In genomic region chr7:855686-856369, GRCh38 we compare ENCODE assay signal across 2 cellular contexts.
TF ChIP-seq lines count a peak whose summit lies in the region.

No MANE protein-coding gene starts in this region.

TF ChIP-seq in liver, 16 proteins besides CTCF, POLR2A, EP300 and RAD21:
- TF ChIP-seq SP1 (IDR thresholded peaks at IDR 0.05) (peak; percentile 77), EGR1 (IDR thresholded peaks at IDR 0.05; ENCODE audit: low read depth in 2 of 2) (no peak), HNF4G (IDR thresholded peaks at IDR 0.05) (peak; percentile 52), FOXA2 (IDR thresholded peaks at IDR 0.05) (peak; percentile 42), ATF3 (IDR thresholded peaks at IDR 0.05) (no peak), HNF4A (conservative IDR thresholded peaks at IDR 0.05) (peak; percentile 85 to 90), RXRA (IDR thresholded peaks at IDR 0.05) (peak; percentile 41 to 82), REST (IDR thresholded peaks at IDR 0.05) (peak; percentile 86), GABPA (IDR thresholded peaks at IDR 0.05 in 1 of 2, conservative IDR thresholded peaks at IDR 0.05 in 1 of 2) (peak in 1 of 2 donors; percentile 15), FOXA1 (IDR thresholded peaks at IDR 0.05) (no peak), NR2F2 (IDR thresholded peaks at IDR 0.05) (no peak), MAX (IDR thresholded peaks at IDR 0.05) (no peak), JUND (IDR thresholded peaks at IDR 0.05) (peak in 1 of 2 donors; percentile 55), TAF1 (conservative IDR thresholded peaks at IDR 0.05) (no peak), ZBTB33 (IDR thresholded peaks at IDR 0.05) (no peak), YY1 (IDR thresholded peaks at IDR 0.05) (peak; percentile 70)

TF ChIP-seq in HepG2, 621 proteins besides CTCF, POLR2A, EP300 and RAD21:
- TF ChIP-seq ZNF383 (CRISPR knock-in tag; IDR thresholded peaks at IDR 0.05; ENCODE audit: borderline replicate concordance) (no peak), NFATC3 (CRISPR knock-in tag; IDR thresholded peaks at IDR 0.05) (no peak), IKZF1 (IDR thresholded peaks at IDR 0.05) (no peak), ZFYVE20 (CRISPR knock-in tag; IDR thresholded peaks at IDR 0.05; ENCODE audit: borderline replicate concordance, low read depth) (no peak), BCL3 (CRISPR knock-in tag; IDR thresholded peaks at IDR 0.05) (no peak), GPBP1L1 (CRISPR knock-in tag; IDR thresholded peaks at IDR 0.05) (no peak), ZNF773 (CRISPR knock-in tag; IDR thresholded peaks at IDR 0.05; ENCODE audit: borderline replicate concordance) (no peak), NR0B2 (CRISPR knock-in tag; IDR thresholded peaks at IDR 0.05) (no peak), PLSCR1 (CRISPR knock-in tag; IDR thresholded peaks at IDR 0.05; ENCODE audit: borderline replicate concordance) (no peak), PHF5A (CRISPR knock-in tag; IDR thresholded peaks at IDR 0.05; ENCODE audit: low read depth, unreplicated experiment) (no peak), KDM6A (CRISPR knock-in tag; IDR thresholded peaks at IDR 0.05; ENCODE audit: low read depth) (no peak), SNAPC4 (CRISPR knock-in tag; IDR thresholded peaks at IDR 0.05) (no peak), ZSCAN5A (CRISPR knock-in tag; IDR thresholded peaks at IDR 0.05; ENCODE audit: borderline replicate concordance) (no peak)
